Comparison of ENCODE assay signal across 11 cellular contexts in the genomic region with DNA sequence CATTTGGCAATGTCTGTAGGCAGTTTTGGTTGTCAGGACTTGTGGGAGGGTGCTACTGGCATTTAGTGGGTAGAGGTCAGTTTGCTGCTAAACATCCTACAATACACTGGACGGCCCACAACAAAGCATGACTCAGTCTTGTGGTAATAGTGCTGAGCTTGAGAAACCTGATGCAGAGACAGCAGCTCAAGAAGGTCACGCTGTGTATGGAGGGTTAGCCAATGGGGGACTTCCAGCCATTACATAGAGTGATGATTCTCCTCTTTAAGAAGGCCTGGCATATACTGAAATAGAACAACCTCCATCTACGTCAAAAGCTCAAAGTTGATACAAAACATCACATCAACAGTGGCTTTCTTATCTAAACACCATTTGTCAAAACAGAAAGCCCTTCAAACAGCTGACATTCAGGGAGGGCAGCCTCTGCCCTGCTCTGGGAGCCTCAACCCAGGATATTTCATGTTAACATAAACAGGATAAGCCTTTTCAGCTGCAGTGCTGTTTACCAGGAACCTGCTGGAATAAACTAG.
A peak's percentile ranks its signal among the peaks of the same experiment; 100 is the strongest.
DNase-seq lines count a peak whose midpoint lies in the region; TF ChIP-seq lines count a peak whose summit lies in the region.
"Had no signal": no experiment of that assay in that cellular context is flagged by ENCODE, and none has a peak within 500 bp of the region (broad histone marks: within the 10 kb centered on the region; RNA-seq: fewer than 3 reads in every experiment).

No MANE protein-coding gene starts in this region.

- H3K27ac ChIP-seq in breast epithelium (peak overlapping the region in 1 of 2 donors; percentile 4), uterus (peak overlapping the region; percentile 61 to 64)
- H3K27ac ChIP-seq: HL-60 had no signal

- H3K9me3 ChIP-seq in breast epithelium (no peaks in the 10 kb centered on the region), uterus (no peaks in the 10 kb centered on the region)

- H3K27me3 Mint-ChIP-seq in MCF 10A (ENCODE audit: insufficient read depth, unreplicated experiment) = peaks cover 13% of the 10 kb centered on the region
- H3K27me3 Mint-ChIP-seq in T-helper 2 cell treated with Interferon-gamma antibody and Interleukin-4, amounts not matched to agents 5 μg/mL and 100 μg/mL, for 36 hours (ENCODE audit: low read depth) = no peaks in the 10 kb centered on the region
- H3K27me3 Mint-ChIP-seq in CD14-positive monocyte (ENCODE audit: low read depth in 3 of 3) = no peaks in the 10 kb centered on the region

- H3K27me3 ChIP-seq in breast epithelium (no peaks in the 10 kb centered on the region), uterus (no peaks in the 10 kb centered on the region)

- no peaks in the 10 kb centered on the region for H3K36me3 Mint-ChIP-seq in MCF 10A (ENCODE audit: insufficient read depth, unreplicated experiment)
- H3K36me3 Mint-ChIP-seq in T-helper 2 cell treated with Interferon-gamma antibody and Interleukin-4, amounts not matched to agents 5 μg/mL and 100 μg/mL, for 36 hours (ENCODE audit: low read depth) = no peaks in the 10 kb centered on the region
- no peaks in the 10 kb centered on the region for H3K36me3 Mint-ChIP-seq in CD14-positive monocyte
- H3K36me3 Mint-ChIP-seq: activated CD4-positive, alpha-beta memory T cell treated with anti-CD3 and anti-CD28 coated beads for 36 hours had no signal

- POLR2A ChIA-PET in MCF 10A (lab: Yijun Ruan, JAX) = interaction anchor here (0.8 to 1.1 kb wide), 5 partner anchors 11 to 377 kb away, joined by 3 read pairs; no protein-coding TSS in a partner anchor

- H3K27ac Mint-ChIP-seq in MCF 10A (ENCODE audit: low read depth, unreplicated experiment) (no peak overlapping the region), CD14-positive monocyte (no peak overlapping the region)
- no peak overlapping the region for H3K27ac Mint-ChIP-seq in T-helper 2 cell treated with Interferon-gamma antibody and Interleukin-4, amounts not matched to agents 5 μg/mL and 100 μg/mL, for 36 hours
- H3K27ac Mint-ChIP-seq: activated CD4-positive, alpha-beta memory T cell treated with anti-CD3 and anti-CD28 coated beads for 36 hours had no signal

- no peak overlapping the region for H3K4me3 Mint-ChIP-seq in MCF 10A (ENCODE audit: unreplicated experiment)
- H3K4me3 Mint-ChIP-seq in T-helper 2 cell treated with Interferon-gamma antibody and Interleukin-4, amounts not matched to agents 5 μg/mL and 100 μg/mL, for 36 hours = no peak overlapping the region
- no peak overlapping the region for H3K4me3 Mint-ChIP-seq in CD14-positive monocyte
- H3K4me3 Mint-ChIP-seq: activated CD4-positive, alpha-beta memory T cell treated with anti-CD3 and anti-CD28 coated beads for 36 hours had no signal

- H3K4me3 ChIP-seq in breast epithelium (no peak overlapping the region), uterus (no peak overlapping the region)

- TF ChIP-seq CTCF in MCF 10A (IDR thresholded peaks at IDR 0.05; ENCODE audit: unreplicated experiment) (no peak), breast epithelium (IDR thresholded peaks at IDR 0.05) (no peak), uterus (IDR thresholded peaks at IDR 0.05) (no peak), CD14-positive monocyte (IDR thresholded peaks at IDR 0.05) (no peak)

- CTCF ChIA-PET in MCF 10A (lab: Yijun Ruan, JAX) = interaction anchor here (0.7 to 3.2 kb wide), 4 partner anchors 11 to 333 kb away, joined by 4 to 11 read pairs (median 6); no protein-coding TSS in a partner anchor

- H3K4me1 ChIP-seq in breast epithelium = no peaks in the 10 kb centered on the region
- H3K4me1 ChIP-seq in uterus = no peaks in the 10 kb centered on the region

- H3K9me3 Mint-ChIP-seq in MCF 10A (ENCODE audit: unreplicated experiment) = no peaks in the 10 kb centered on the region
- no peaks in the 10 kb centered on the region for H3K9me3 Mint-ChIP-seq in T-helper 2 cell treated with Interferon-gamma antibody and Interleukin-4, amounts not matched to agents 5 μg/mL and 100 μg/mL, for 36 hours
- no peaks in the 10 kb centered on the region for H3K9me3 Mint-ChIP-seq in CD14-positive monocyte
- H3K9me3 Mint-ChIP-seq: activated CD4-positive, alpha-beta memory T cell treated with anti-CD3 and anti-CD28 coated beads for 36 hours had no signal

- H3K36me3 ChIP-seq in breast epithelium (no peaks in the 10 kb centered on the region), uterus (no peaks in the 10 kb centered on the region)

- peak; percentile 85 for DNase-seq in MCF 10A (ENCODE audit: unreplicated experiment)
- DNase-seq in breast epithelium (ENCODE audit: low spot score in 2 of 2) = no peak
- DNase-seq in T-helper 2 cell treated with Interferon-gamma antibody and Interleukin-4, amounts not matched to agents 5 μg/mL and 100 μg/mL, for 36 hours (ENCODE audit: low spot score) = peak; percentile 44
- peak; percentile 80 for DNase-seq in islet precursor cell
- peak; percentile 17 to 29 for DNase-seq in uterus
- no peak for DNase-seq in activated CD4-positive, alpha-beta T cell treated with anti-CD3 and anti-CD28 coated beads, Interleukin-2, amount 50 U/mL, for 1 hour
- no peak for DNase-seq in CD14-positive monocyte (ENCODE audit: low spot score)
- DNase-seq in iPS-NIHi11 (ENCODE audit: low spot score) = no peak
- DNase-seq: activated CD4-positive, alpha-beta memory T cell treated with anti-CD3 and anti-CD28 coated beads for 36 hours; DND-41 had no signal

- TF ChIP-seq POLR2A in breast epithelium (IDR thresholded peaks at IDR 0.05) = no peak
- TF ChIP-seq POLR2A in uterus (IDR thresholded peaks at IDR 0.05) = no peak

- intact Hi-C loops in MCF 10A (cut with micrococcal nuclease) (no loop called here), breast epithelium (cut with DNase I; ENCODE audit: low total_unique reads) (no loop called here), uterus (cut with DNase I; ENCODE audit: low total_unique reads) (no loop called here), CD14-positive monocyte (cut with micrococcal nuclease) (no loop called here)

- peaks cover 6% of the 10 kb centered on the region for H3K4me1 Mint-ChIP-seq in MCF 10A (ENCODE audit: insufficient read depth, unreplicated experiment)
- no peaks in the 10 kb centered on the region for H3K4me1 Mint-ChIP-seq in T-helper 2 cell treated with Interferon-gamma antibody and Interleukin-4, amounts not matched to agents 5 μg/mL and 100 μg/mL, for 36 hours (ENCODE audit: low read depth)
- H3K4me1 Mint-ChIP-seq in CD14-positive monocyte = peaks cover 2% of the 10 kb centered on the region

- no TSS peak for BruUV-seq in MCF 10A (replicated peaks; lab: Mats Ljungman, UMichigan)

Comparison
In these comparisons a context has a peak if more than half of its experiments do, and no peak if none do; other contexts are left out.
1. DNase-seq: peak in MCF 10A (single experiment), T-helper 2 cell treated with Interferon-gamma antibody and Interleukin-4, amounts not matched to agents 5 μg/mL and 100 μg/mL, for 36 hours (single experiment), islet precursor cell (single experiment) and uterus (2 of 2); none in breast epithelium (0 of 2), activated CD4-positive, alpha-beta T cell treated with anti-CD3 and anti-CD28 coated beads, Interleukin-2, amount 50 U/mL, for 1 hour (single experiment), CD14-positive monocyte (single experiment) and iPS-NIHi11 (single experiment).